In the genomic region with DNA sequence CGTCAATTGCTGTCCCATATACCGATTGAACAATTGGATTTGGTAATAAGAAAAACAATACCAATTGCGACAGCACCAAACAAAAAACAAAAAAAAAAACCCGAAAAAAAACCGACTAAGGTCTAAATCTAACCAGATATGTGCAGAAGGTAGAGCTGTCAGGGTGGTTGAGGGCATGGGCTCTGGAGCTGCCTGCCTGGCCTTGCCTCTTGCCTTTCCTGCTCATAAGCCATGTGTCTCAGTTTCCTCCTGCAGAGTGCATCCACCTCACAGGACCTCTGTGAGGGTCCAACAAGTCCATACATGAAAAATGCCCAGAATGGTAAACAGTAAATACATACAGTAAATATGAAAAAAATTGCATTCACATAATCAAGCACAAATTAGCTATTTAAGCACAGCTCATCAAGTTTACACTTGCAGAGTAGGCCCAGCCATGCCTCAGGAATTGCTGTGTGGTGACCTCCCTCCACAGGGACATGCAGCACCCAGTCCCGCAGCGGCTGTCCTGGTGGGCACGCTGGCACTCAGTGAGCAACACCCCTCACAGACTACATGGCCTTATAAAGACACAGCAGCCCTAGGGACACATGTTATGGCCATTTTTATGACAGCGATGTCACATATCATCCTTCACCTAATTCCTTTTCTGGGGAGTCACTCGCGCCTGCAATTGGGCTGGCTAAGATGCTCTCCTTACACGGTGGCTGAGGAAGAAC, we compare ENCODE assay signal across 1 cellular context.
TF ChIP-seq lines count a peak whose summit lies in the region.

No MANE protein-coding gene starts in this region.

TF ChIP-seq in GM12878, 131 proteins besides CTCF, POLR2A, EP300 and RAD21:
- TF ChIP-seq TAF1 (IDR thresholded peaks at IDR 0.05; ENCODE audit: borderline replicate concordance, low read depth, low read length) (no peak), ZNF217 (IDR thresholded peaks at IDR 0.05) (no peak), ZBED1 (IDR thresholded peaks at IDR 0.05; ENCODE audit: borderline replicate concordance) (no peak), ZZZ3 (IDR thresholded peaks at IDR 0.05; ENCODE audit: control insufficient read depth, insufficient read length, low read depth) (no peak)
- TF ChIP-seq, protein P1, sequence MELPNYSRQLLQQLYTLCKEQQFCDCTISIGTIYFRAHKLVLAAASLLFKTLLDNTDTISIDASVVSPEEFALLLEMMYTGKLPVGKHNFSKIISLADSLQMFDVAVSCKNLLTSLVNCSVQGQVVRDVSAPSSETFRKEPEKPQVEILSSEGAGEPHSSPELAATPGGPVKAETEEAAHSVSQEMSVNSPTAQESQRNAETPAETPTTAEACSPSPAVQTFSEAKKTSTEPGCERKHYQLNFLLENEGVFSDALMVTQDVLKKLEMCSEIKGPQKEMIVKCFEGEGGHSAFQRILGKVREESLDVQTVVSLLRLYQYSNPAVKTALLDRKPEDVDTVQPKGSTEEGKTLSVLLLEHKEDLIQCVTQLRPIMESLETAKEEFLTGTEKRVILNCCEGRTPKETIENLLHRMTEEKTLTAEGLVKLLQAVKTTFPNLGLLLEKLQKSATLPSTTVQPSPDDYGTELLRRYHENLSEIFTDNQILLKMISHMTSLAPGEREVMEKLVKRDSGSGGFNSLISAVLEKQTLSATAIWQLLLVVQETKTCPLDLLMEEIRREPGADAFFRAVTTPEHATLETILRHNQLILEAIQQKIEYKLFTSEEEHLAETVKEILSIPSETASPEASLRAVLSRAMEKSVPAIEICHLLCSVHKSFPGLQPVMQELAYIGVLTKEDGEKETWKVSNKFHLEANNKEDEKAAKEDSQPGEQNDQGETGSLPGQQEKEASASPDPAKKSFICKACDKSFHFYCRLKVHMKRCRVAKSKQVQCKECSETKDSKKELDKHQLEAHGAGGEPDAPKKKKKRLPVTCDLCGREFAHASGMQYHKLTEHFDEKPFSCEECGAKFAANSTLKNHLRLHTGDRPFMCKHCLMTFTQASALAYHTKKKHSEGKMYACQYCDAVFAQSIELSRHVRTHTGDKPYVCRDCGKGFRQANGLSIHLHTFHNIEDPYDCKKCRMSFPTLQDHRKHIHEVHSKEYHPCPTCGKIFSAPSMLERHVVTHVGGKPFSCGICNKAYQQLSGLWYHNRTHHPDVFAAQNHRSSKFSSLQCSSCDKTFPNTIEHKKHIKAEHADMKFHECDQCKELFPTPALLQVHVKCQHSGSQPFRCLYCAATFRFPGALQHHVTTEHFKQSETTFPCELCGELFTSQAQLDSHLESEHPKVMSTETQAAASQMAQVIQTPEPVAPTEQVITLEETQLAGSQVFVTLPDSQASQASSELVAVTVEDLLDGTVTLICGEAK (IDR thresholded peaks at IDR 0.05; ENCODE audit: borderline replicate concordance), result no peak
TF ChIP-seq in GM12878: peak in this region for 0.
